In the genomic region with DNA sequence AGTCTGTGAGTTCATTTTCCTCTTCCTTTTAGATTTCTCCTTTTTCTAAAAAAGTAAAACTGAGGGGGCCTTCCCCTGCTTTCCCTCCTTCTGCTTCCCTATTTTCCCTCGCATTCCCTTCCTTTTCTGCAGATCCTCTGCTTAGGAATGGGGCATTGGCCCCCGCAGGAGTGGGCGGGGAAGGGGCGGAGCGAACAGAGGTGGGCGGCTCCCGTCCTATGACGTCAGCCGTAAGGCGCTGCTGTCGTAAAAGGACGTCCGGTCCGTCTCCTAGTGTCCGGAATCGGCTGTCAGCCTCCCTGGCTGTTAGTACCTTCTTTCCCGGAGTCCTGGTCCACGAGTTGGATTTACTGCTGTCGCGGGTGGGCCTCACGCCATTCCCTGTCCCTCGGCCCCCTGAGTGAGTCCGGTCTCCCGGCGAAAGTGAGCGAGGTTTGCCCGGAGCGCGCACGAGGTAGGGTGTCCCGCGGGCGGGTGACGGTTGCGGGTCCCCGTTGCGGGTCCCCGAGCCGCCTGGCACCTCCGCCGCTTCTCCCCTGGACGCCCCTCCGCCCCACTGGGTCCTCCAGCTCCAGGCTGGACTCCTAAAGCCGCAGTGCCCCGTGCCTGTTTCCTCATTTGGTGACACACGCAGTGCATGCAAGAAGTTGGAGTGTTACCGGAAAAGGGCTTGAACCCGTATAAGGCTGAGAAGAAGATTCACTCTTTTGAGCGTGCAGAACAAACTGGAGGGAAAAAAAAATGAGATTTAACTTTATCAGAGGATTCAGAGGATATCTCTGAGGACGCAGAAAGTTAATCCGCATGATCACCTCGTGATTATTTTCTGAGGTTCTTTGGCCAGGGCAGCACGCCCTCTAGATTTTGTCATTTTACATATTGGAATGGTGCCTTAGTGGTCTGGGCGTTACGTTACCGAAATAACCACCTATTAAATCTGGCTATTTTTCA, we compare ENCODE assay signal across 1 cellular context.
TF ChIP-seq lines count a peak whose summit lies in the region.

ZNF330 (plus strand) TSS at position 241 of the 951 bp plus-strand sequence. CDS start 1,477 bp downstream, outside the sequence.

TF ChIP-seq in HepG2, 621 proteins besides CTCF, POLR2A, EP300 and RAD21 (continued from another document and continues in another):
- TF ChIP-seq RNF219 (CRISPR knock-in tag; IDR thresholded peaks at IDR 0.05): 0 out of 2 replicates have a peak, but pooled peaks have one; percentile 41
- peak; percentile 58; the same call in 1 of the 2 replicates for TF ChIP-seq MEIS1 (CRISPR knock-in tag; IDR thresholded peaks at IDR 0.05; ENCODE audit: borderline replicate concordance)
- TF ChIP-seq ZNF562 (CRISPR knock-in tag; IDR thresholded peaks at IDR 0.05; ENCODE audit: borderline replicate concordance): no peak
- TF ChIP-seq, protein P1, sequence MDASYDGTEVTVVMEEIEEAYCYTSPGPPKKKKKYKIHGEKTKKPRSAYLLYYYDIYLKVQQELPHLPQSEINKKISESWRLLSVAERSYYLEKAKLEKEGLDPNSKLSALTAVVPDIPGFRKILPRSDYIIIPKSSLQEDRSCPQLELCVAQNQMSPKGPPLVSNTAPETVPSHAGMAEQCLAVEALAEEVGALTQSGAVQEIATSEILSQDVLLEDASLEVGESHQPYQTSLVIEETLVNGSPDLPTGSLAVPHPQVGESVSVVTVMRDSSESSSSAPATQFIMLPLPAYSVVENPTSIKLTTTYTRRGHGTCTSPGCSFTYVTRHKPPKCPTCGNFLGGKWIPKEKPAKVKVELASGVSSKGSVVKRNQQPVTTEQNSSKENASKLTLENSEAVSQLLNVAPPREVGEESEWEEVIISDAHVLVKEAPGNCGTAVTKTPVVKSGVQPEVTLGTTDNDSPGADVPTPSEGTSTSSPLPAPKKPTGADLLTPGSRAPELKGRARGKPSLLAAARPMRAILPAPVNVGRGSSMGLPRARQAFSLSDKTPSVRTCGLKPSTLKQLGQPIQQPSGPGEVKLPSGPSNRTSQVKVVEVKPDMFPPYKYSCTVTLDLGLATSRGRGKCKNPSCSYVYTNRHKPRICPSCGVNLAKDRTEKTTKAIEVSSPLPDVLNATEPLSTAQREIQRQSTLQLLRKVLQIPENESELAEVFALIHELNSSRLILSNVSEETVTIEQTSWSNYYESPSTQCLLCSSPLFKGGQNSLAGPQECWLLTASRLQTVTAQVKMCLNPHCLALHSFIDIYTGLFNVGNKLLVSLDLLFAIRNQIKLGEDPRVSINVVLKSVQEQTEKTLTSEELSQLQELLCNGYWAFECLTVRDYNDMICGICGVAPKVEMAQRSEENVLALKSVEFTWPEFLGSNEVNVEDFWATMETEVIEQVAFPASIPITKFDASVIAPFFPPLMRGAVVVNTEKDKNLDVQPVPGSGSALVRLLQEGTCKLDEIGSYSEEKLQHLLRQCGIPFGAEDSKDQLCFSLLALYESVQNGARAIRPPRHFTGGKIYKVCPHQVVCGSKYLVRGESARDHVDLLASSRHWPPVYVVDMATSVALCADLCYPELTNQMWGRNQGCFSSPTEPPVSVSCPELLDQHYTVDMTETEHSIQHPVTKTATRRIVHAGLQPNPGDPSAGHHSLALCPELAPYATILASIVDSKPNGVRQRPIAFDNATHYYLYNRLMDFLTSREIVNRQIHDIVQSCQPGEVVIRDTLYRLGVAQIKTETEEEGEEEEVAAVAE (CRISPR knock-in tag; IDR thresholded peaks at IDR 0.05; ENCODE audit: borderline replicate concordance): 0 out of 2 replicates have a peak, but pooled peaks have one; percentile 15
- TF ChIP-seq CREBL2 (CRISPR knock-in tag; IDR thresholded peaks at IDR 0.05; ENCODE audit: borderline replicate concordance): no peak
- TF ChIP-seq ZFP82 (CRISPR knock-in tag; IDR thresholded peaks at IDR 0.05; ENCODE audit: borderline replicate concordance): peak; percentile 80; the same call in 1 of the 2 replicates
- no peak for TF ChIP-seq ZNF782 (CRISPR knock-in tag; IDR thresholded peaks at IDR 0.05; ENCODE audit: borderline replicate concordance)
- TF ChIP-seq ZNF556 (CRISPR knock-in tag; IDR thresholded peaks at IDR 0.05; ENCODE audit: borderline replicate concordance): peak; percentile 42; the same call in 1 of the 2 replicates
- no peak for TF ChIP-seq FOXK2 (IDR thresholded peaks at IDR 0.05)
- TF ChIP-seq ZNF33A (CRISPR knock-in tag; IDR thresholded peaks at IDR 0.05; ENCODE audit: borderline replicate concordance): peak; percentile 83
- TF ChIP-seq FOSL2 (CRISPR knock-in tag; IDR thresholded peaks at IDR 0.05): peak; percentile 59
- peak; percentile 29; the same call in 1 of the 2 replicates for TF ChIP-seq ZBTB7B (CRISPR knock-in tag; IDR thresholded peaks at IDR 0.05)
- peak; percentile 86 for TF ChIP-seq HOXA3 (CRISPR knock-in tag; IDR thresholded peaks at IDR 0.05)
- TF ChIP-seq KDM5B (CRISPR knock-in tag; IDR thresholded peaks at IDR 0.05; ENCODE audit: borderline replicate concordance): peak; percentile 83
- TF ChIP-seq ZNF253 (CRISPR knock-in tag; IDR thresholded peaks at IDR 0.05; ENCODE audit: borderline replicate concordance): peak; percentile 69; the same call in 1 of the 2 replicates
- TF ChIP-seq ZC3H13 (CRISPR knock-in tag; IDR thresholded peaks at IDR 0.05): 0 out of 2 replicates have a peak, but pooled peaks have one; percentile 29
- TF ChIP-seq, protein P2, sequence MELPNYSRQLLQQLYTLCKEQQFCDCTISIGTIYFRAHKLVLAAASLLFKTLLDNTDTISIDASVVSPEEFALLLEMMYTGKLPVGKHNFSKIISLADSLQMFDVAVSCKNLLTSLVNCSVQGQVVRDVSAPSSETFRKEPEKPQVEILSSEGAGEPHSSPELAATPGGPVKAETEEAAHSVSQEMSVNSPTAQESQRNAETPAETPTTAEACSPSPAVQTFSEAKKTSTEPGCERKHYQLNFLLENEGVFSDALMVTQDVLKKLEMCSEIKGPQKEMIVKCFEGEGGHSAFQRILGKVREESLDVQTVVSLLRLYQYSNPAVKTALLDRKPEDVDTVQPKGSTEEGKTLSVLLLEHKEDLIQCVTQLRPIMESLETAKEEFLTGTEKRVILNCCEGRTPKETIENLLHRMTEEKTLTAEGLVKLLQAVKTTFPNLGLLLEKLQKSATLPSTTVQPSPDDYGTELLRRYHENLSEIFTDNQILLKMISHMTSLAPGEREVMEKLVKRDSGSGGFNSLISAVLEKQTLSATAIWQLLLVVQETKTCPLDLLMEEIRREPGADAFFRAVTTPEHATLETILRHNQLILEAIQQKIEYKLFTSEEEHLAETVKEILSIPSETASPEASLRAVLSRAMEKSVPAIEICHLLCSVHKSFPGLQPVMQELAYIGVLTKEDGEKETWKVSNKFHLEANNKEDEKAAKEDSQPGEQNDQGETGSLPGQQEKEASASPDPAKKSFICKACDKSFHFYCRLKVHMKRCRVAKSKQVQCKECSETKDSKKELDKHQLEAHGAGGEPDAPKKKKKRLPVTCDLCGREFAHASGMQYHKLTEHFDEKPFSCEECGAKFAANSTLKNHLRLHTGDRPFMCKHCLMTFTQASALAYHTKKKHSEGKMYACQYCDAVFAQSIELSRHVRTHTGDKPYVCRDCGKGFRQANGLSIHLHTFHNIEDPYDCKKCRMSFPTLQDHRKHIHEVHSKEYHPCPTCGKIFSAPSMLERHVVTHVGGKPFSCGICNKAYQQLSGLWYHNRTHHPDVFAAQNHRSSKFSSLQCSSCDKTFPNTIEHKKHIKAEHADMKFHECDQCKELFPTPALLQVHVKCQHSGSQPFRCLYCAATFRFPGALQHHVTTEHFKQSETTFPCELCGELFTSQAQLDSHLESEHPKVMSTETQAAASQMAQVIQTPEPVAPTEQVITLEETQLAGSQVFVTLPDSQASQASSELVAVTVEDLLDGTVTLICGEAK (IDR thresholded peaks at IDR 0.05): no peak
- TF ChIP-seq, protein P2 (CRISPR knock-in tag; IDR thresholded peaks at IDR 0.05): peak; percentile 65; the same call in 1 of the 2 replicates
- TF ChIP-seq ZNF891 (CRISPR knock-in tag; IDR thresholded peaks at IDR 0.05): 0 out of 2 replicates have a peak, but pooled peaks have one; percentile 45
- peak; percentile 94 for TF ChIP-seq PHF8 (CRISPR knock-in tag; IDR thresholded peaks at IDR 0.05)
- no peak for TF ChIP-seq MBD4 (IDR thresholded peaks at IDR 0.05; ENCODE audit: borderline replicate concordance, low read length)
- TF ChIP-seq ZBTB3 (CRISPR knock-in tag; IDR thresholded peaks at IDR 0.05; ENCODE audit: borderline replicate concordance, low read depth): 0 out of 2 replicates have a peak, but pooled peaks have one; percentile 25
- no peak for TF ChIP-seq STAT5B (CRISPR knock-in tag; IDR thresholded peaks at IDR 0.05)
- TF ChIP-seq AGO2 (optimal IDR thresholded peaks at IDR 0.05; ENCODE audit: low read depth, low read length): peak; percentile 69
- TF ChIP-seq ATF4 (CRISPR knock-in tag; IDR thresholded peaks at IDR 0.05): peak in 1 of 2 experiments; percentile 56; a peak in 1 of 4 replicates
- peak; percentile 15; the same call in 1 of the 2 replicates for TF ChIP-seq ZBTB38 (CRISPR knock-in tag; IDR thresholded peaks at IDR 0.05)
